1 cellular context compared by ENCODE assay signal in the genomic region with DNA sequence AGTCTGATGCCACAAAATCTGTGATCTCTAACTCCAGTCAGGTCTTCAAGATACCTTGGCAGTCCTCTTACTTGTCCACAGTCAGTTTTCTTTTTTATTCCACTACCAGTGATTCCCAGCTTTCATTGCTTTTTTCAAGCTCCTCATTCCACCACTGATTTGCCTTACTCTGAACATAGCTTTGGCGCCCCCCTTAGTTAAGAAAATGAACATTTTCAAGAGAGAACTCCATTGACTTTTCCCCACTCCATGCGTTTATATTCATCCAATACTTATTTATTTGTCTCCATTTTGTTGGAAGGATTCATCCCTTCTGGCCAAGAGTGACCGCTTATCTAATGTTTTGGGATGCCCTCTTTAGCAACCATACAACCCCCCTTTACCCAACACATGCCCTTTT.
TF ChIP-seq lines count a peak whose summit lies in the region.

No MANE protein-coding gene starts in this region.

TF ChIP-seq in GM12878, 131 proteins besides CTCF, POLR2A, EP300 and RAD21 (continued from another document):
- TF ChIP-seq KDM1A (IDR thresholded peaks at IDR 0.05; ENCODE audit: borderline replicate concordance) = no peak
